26 cellular contexts compared by ENCODE assay signal in the genomic region with DNA sequence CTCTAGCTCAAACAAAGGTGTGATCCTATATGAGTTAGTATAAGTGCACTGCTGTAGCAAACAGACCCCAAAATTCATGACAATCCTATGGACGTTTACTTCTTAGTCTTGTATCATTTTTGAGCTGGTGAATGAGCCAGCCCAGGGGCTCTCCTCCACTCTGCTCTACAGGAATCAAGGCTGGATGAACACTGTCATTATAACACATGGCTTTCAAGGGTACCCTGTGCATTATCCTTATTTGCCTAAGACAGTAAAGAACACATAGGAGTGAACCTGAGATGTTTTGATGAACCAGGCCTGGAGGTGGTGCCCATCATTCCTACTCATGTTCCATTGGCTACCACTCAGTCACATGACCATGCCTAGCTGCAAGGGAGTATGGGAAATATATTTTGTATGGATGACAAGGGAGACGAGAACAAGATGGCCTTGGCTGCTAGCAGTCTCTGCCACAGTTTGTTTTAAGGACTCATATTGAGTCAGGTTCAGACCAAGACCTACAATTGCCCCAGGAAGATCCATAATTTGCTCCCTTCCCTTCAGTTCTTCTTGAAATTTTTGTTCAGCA.
"Had no signal": no experiment of that assay in that cellular context is flagged by ENCODE, and none has a peak within 500 bp of the region (broad histone marks: within the 10 kb centered on the region; RNA-seq: fewer than 3 reads in every experiment).

No MANE protein-coding gene starts in this region.

- H3K36me3 ChIP-seq: colonic mucosa, neutrophil, right lobe of liver, spleen, tibial nerve, upper lobe of right lung had no signal

- H3K36me3 Mint-ChIP-seq: naive thymus-derived CD4-positive, alpha-beta T cell; stimulated activated memory B cell treated with anti-CD40 and anti-IgM and Interleukin-4, amounts not matched to agents 10 μg/mL and 1 μg/mL and 100 μg/mL, for 72 hours had no signal

- ATAC-seq: foreskin keratinocyte; left colon; left ventricle myocardium superior; naive thymus-derived CD4-positive, alpha-beta T cell; psoas muscle; right lobe of liver; stimulated activated memory B cell treated with anti-CD40 and anti-IgM and Interleukin-4, amounts not matched to agents 10 μg/mL and 1 μg/mL and 100 μg/mL, for 72 hours; stimulated activated naive CD8-positive, alpha-beta T cell treated with anti-CD3 and anti-CD28 coated beads, Interleukin-15, amount 100 ng/mL, for 72 hours; upper lobe of right lung had no signal

- H3K27ac Mint-ChIP-seq: endodermal cell; naive thymus-derived CD4-positive, alpha-beta T cell; nephron progenitor cell; stimulated activated memory B cell treated with anti-CD40 and anti-IgM and Interleukin-4, amounts not matched to agents 10 μg/mL and 1 μg/mL and 100 μg/mL, for 72 hours; stimulated activated naive CD8-positive, alpha-beta T cell treated with anti-CD3 and anti-CD28 coated beads, Interleukin-15, amount 100 ng/mL, for 72 hours had no signal

- H3K9me3 Mint-ChIP-seq: endodermal cell; naive thymus-derived CD4-positive, alpha-beta T cell; stimulated activated naive CD8-positive, alpha-beta T cell treated with anti-CD3 and anti-CD28 coated beads, Interleukin-15, amount 100 ng/mL, for 72 hours had no signal

- H3K27ac ChIP-seq: colonic mucosa, foreskin keratinocyte, neutrophil, psoas muscle, right lobe of liver, spleen, testis, tibial nerve, upper lobe of right lung had no signal

- DNase-seq: colonic mucosa; effector CD4-positive, alpha-beta T cell; endodermal cell; erythroblast; foreskin keratinocyte; head of caudate nucleus; hippocampal formation; left colon; left ventricle myocardium superior; mesendoderm; naive thymus-derived CD4-positive, alpha-beta T cell; nephron progenitor cell; psoas muscle; retina; right lobe of liver; spleen; stimulated activated CD4-positive, alpha-beta T cell treated with anti-CD3 and anti-CD28 coated beads, Interleukin-15, amount 100 ng/mL, for 24 hours; stimulated activated CD4-positive, alpha-beta T cell treated with anti-CD3 and anti-CD28 coated beads, Interleukin-1b, Interleukin-23, amount 100 ng/mL, for 48 hours; stimulated activated CD4-positive, alpha-beta T cell treated with anti-CD3 and anti-CD28 coated beads, Interleukin-4, amount 100 ng/mL, for 24 hours; stimulated activated naive CD8-positive, alpha-beta T cell treated with anti-CD3 and anti-CD28 coated beads, Interleukin-15, amount 100 ng/mL, for 72 hours; testis; upper lobe of right lung had no signal

- H3K27me3 ChIP-seq: colonic mucosa, right lobe of liver, spleen, testis, tibial nerve, upper lobe of right lung had no signal

- H3K9me3 ChIP-seq: colonic mucosa, neutrophil, psoas muscle, right lobe of liver, spleen, testis, tibial nerve, upper lobe of right lung had no signal

- H3K4me3 ChIP-seq: colonic mucosa, lung, psoas muscle, right lobe of liver, spleen, testis, tibial nerve, upper lobe of right lung had no signal

- H3K4me1 ChIP-seq: colonic mucosa, foreskin keratinocyte, upper lobe of right lung had no signal

- H3K4me3 Mint-ChIP-seq: endodermal cell; naive thymus-derived CD4-positive, alpha-beta T cell; nephron progenitor cell; stimulated activated memory B cell treated with anti-CD40 and anti-IgM and Interleukin-4, amounts not matched to agents 10 μg/mL and 1 μg/mL and 100 μg/mL, for 72 hours; stimulated activated naive CD8-positive, alpha-beta T cell treated with anti-CD3 and anti-CD28 coated beads, Interleukin-15, amount 100 ng/mL, for 72 hours had no signal
